Comparison of ENCODE assay signal across 1 cellular context in genomic region chr11:1746516-1746931, GRCh38.
TF ChIP-seq lines count a peak whose summit lies in the region.

No MANE protein-coding gene starts in this region.

TF ChIP-seq in SK-N-SH, 30 proteins besides CTCF, POLR2A, EP300 and RAD21 (continued from another document):
- no peak for TF ChIP-seq REST (IDR thresholded peaks at IDR 0.05; ENCODE audit: low read depth, low read length)
- no peak for TF ChIP-seq TAF1 (IDR thresholded peaks at IDR 0.05; ENCODE audit: borderline replicate concordance, low read depth, low read length)
- no peak for TF ChIP-seq GABPA (IDR thresholded peaks at IDR 0.05; ENCODE audit: low read depth)
- TF ChIP-seq ELF1 (IDR thresholded peaks at IDR 0.05): no peak
- no peak for TF ChIP-seq MAX (IDR thresholded peaks at IDR 0.05; ENCODE audit: low read depth)
- no peak for TF ChIP-seq SMC3 (IDR thresholded peaks at IDR 0.05; ENCODE audit: low read depth, low read length)
- no peak for TF ChIP-seq MEF2A (IDR thresholded peaks at IDR 0.05; ENCODE audit: borderline replicate concordance, low read depth)
- no peak for TF ChIP-seq TCF12 (IDR thresholded peaks at IDR 0.05)
TF ChIP-seq in SK-N-SH: peak in this region for 0.
